Comparison of ENCODE assay signal across 28 cellular contexts in the genomic region with DNA sequence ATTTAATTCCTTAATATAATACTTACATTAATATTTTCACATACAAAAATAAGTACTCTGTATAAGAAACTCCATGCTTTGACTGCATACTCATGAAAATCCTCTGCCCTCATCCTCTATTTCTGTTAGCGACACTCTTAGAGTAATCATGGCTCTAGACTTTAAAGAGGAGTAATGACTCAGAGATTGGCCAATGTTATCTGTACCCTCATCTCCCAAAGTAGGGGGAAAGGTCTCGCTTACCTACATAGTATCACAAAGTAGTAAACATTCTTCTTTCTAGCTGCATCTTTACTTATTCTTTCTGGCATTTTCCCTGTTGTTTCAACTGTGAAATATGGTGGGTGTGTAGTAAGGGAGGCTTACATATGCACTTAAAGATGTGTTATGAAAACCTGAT. TPM values are rescaled to one million over a fixed set of nuclear protein-coding genes. Genes with fewer than 3 reads are reported as not detected.
"Had no signal": no experiment of that assay in that cellular context is flagged by ENCODE, and none has a peak within 500 bp of the region (broad histone marks: within the 10 kb centered on the region; RNA-seq: fewer than 3 reads in every experiment).

No MANE protein-coding gene starts in this region.

- H3K9me3 Mint-ChIP-seq: dendritic cell treated with granulocyte-macrophage colony-stimulating factor and Interleukin-4, amounts not matched to agents 40 ng/mL and 50 ng/mL, for 4 days; endodermal cell had no signal

- H3K27ac ChIP-seq: colonic mucosa, coronary artery, dorsolateral prefrontal cortex, epithelial cell of prostate, esophagus muscularis mucosa, esophagus squamous epithelium, foreskin keratinocyte, gastrocnemius medialis, gastroesophageal sphincter, heart left ventricle, heart right ventricle had no signal

- H3K4me3 ChIP-seq: colonic mucosa, coronary artery, dorsolateral prefrontal cortex, esophagus muscularis mucosa, esophagus squamous epithelium, gastrocnemius medialis, gastroesophageal sphincter, heart left ventricle, heart right ventricle had no signal

- H3K27ac Mint-ChIP-seq: dendritic cell treated with granulocyte-macrophage colony-stimulating factor and Interleukin-4, amounts not matched to agents 40 ng/mL and 50 ng/mL, for 4 days; effector memory CD8-positive, alpha-beta T cell; endodermal cell had no signal

- H3K4me3 Mint-ChIP-seq: dendritic cell treated with granulocyte-macrophage colony-stimulating factor and Interleukin-4, amounts not matched to agents 40 ng/mL and 50 ng/mL, for 4 days; effector memory CD8-positive, alpha-beta T cell; endodermal cell had no signal

- H3K4me1 Mint-ChIP-seq: endodermal cell had no signal

- H3K4me1 ChIP-seq: colonic mucosa, esophagus muscularis mucosa, gastrocnemius medialis, gastroesophageal sphincter, heart left ventricle, heart right ventricle had no signal

- DNase-seq: colonic mucosa; cortex of kidney; dermis blood vessel endothelial cell; dorsolateral prefrontal cortex; effector CD4-positive, alpha-beta T cell; effector CD8-positive, alpha-beta T cell; effector memory CD4-positive, alpha-beta T cell; effector memory CD8-positive, alpha-beta T cell; endodermal cell; erythroblast; esophagus squamous epithelium; foreskin fibroblast; foreskin keratinocyte; foreskin melanocyte; gastrocnemius medialis; glutamatergic neuron; head of caudate nucleus; heart left ventricle; heart right ventricle had no signal

- H3K27me3 ChIP-seq: colonic mucosa, esophagus muscularis mucosa, esophagus squamous epithelium, foreskin keratinocyte, gastrocnemius medialis, gastroesophageal sphincter, heart left ventricle, heart right ventricle had no signal

- H3K9me3 ChIP-seq: colonic mucosa, esophagus muscularis mucosa, esophagus squamous epithelium, gastrocnemius medialis had no signal

- H3K36me3 ChIP-seq: colonic mucosa, esophagus muscularis mucosa, esophagus squamous epithelium, gastrocnemius medialis, gastroesophageal sphincter, heart left ventricle, heart right ventricle had no signal

- H3K27me3 Mint-ChIP-seq: dendritic cell treated with granulocyte-macrophage colony-stimulating factor and Interleukin-4, amounts not matched to agents 40 ng/mL and 50 ng/mL, for 4 days; effector memory CD8-positive, alpha-beta T cell had no signal

- ATAC-seq: effector memory CD8-positive, alpha-beta T cell; esophagus mucosa; foreskin keratinocyte; gastrocnemius medialis; gastroesophageal sphincter; heart left ventricle; heart right ventricle had no signal

RNA-seq across cellular contexts. Expression of a gene that starts 29.8 kb away (rescaled TPM):
- total RNA-seq: colonic mucosa, dermis microvascular lymphatic vessel endothelial cell, endothelial cell of umbilical vein, fibroblast of villous mesenchyme, gastrocnemius medialis had no signal
- polyA plus RNA-seq: endothelial cell of umbilical vein, heart left ventricle had no signal
